In genomic region chr6:5851261-5851757, GRCh38 we compare ENCODE assay signal across 8 cellular contexts.
DNase-seq lines count a peak whose midpoint lies in the region; ATAC-seq and TF ChIP-seq lines count a peak whose summit lies in the region.

No MANE protein-coding gene starts in this region.

- peak; percentile 52 for DNase-seq in NCI-H2029 (lab: John Stamatoyannopoulos, UW)
- DNase-seq in NCI-H2029 treated with DMSO at 0.1 percent for 48 hours (lab: John Stamatoyannopoulos, UW): no peak
- peak; percentile 44 for DNase-seq in NCI-H526 treated with DMSO at 0.1 percent for 48 hours (lab: John Stamatoyannopoulos, UW)
- peak; percentile 38 for DNase-seq in activated gamma-delta T cell treated with anti-CD3 and anti-CD28 coated beads, Interleukin-2, amount 50 U/mL, for 16 hours (ENCODE audit: low read depth)
- peak; percentile 40 to 74 for DNase-seq in cardiac muscle cell (ENCODE audit: low read depth in 1 of 2, low spot score in 1 of 2)
- DNase-seq in pons (ENCODE audit: low spot score): peak; percentile 65
- no peak for DNase-seq in thoracic aorta (ENCODE audit: low spot score)

- H3K27ac ChIP-seq in cardiac muscle cell (no peak overlapping the region), thoracic aorta (no peak overlapping the region)

- ATAC-seq in thoracic aorta (ENCODE audit: insufficient number of reproducible peaks, low FRiP score, low read depth) (no peak), GM18517 (IDR thresholded peaks at IDR 0.05; ENCODE audit: unreplicated experiment) (no peak)

- TF ChIP-seq CTCF in cardiac muscle cell (IDR thresholded peaks at IDR 0.05; ENCODE audit: low read depth, low read length): no peak
- no peak for TF ChIP-seq CTCF in thoracic aorta (IDR thresholded peaks at IDR 0.05)

- H3K36me3 ChIP-seq in cardiac muscle cell (no peaks in the 10 kb centered on the region), thoracic aorta (no peaks in the 10 kb centered on the region)

- peaks cover 100% of the 10 kb centered on the region for H3K27me3 ChIP-seq in cardiac muscle cell
- H3K27me3 ChIP-seq in thoracic aorta (replicated peaks; ENCODE audit: insufficient read depth): no peaks in the 10 kb centered on the region

- no peaks in the 10 kb centered on the region for H3K4me1 ChIP-seq in cardiac muscle cell (ENCODE audit: low read depth)
- H3K4me1 ChIP-seq in thoracic aorta (ENCODE audit: control insufficient read depth in 1 of 2, low read depth in 2 of 2): peaks cover 0 to 6% of the 10 kb centered on the region in 2 donors

- peak overlapping the region; percentile 33 for H3K4me3 ChIP-seq in cardiac muscle cell
- peak overlapping the region; percentile 65 for H3K4me3 ChIP-seq in thoracic aorta

- H3K9me3 ChIP-seq in cardiac muscle cell (ENCODE audit: low read depth) (no peaks in the 10 kb centered on the region), thoracic aorta (no peaks in the 10 kb centered on the region)

Comparison
In these comparisons a context has a peak if more than half of its experiments do, and no peak if none do; other contexts are left out.
1. DNase-seq: peak in NCI-H2029 (single experiment), NCI-H526 treated with DMSO at 0.1 percent for 48 hours (single experiment), activated gamma-delta T cell treated with anti-CD3 and anti-CD28 coated beads, Interleukin-2, amount 50 U/mL, for 16 hours (single experiment), cardiac muscle cell (2 of 2) and pons (single experiment); none in NCI-H2029 treated with DMSO at 0.1 percent for 48 hours (single experiment) and thoracic aorta (single experiment).